ENCODE assay signal across 22 cellular contexts in the genomic region with DNA sequence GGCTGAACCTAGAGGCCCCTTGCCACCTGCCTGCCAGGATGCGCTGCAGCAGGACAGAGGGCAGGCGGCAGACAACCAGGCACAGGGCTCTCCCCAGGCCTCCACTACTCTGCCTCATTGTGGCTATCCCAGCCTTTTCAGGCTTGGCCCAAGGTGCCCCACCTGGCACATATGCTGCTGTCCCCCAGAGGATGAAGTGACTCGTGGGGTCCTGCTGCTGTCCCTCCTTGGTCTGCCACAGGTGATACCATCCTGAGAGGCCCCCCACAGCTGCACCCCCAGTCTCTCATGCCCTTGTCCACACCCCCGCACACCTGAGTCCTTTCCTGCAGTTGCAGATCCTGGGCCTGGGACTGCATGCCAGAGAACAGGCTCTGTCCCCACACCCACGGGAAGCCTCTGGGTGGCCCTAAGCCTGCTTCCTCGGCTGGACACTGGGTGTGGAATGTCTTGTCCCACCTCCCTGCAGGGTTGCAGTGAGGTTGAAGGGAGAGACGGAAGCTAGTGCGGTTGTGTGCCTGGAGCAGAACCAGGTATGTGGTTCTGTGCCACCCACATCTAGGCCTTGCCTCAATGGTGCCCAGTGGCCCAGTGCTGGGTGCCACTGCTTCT. TPM values are rescaled to one million over a fixed set of nuclear protein-coding genes. Genes with fewer than 3 reads are reported as not detected.
DNase-seq lines count a peak whose midpoint lies in the region; ATAC-seq and TF ChIP-seq lines count a peak whose summit lies in the region.
"Had no signal": no experiment of that assay in that cellular context is flagged by ENCODE, and none has a peak within 500 bp of the region (broad histone marks: within the 10 kb centered on the region; RNA-seq: fewer than 3 reads in every experiment).

No MANE protein-coding gene starts in this region.

- H3K27me3 ChIP-seq in right cardiac atrium (ENCODE audit: control insufficient read depth, insufficient read depth) (no peaks in the 10 kb centered on the region), heart right ventricle (peaks cover 0 to 6% (median 0%) of the 10 kb centered on the region in 7 donors), neuronal stem cell (ENCODE audit: control insufficient read depth in 3 of 3, insufficient read depth in 3 of 3, low read depth in 1 of 3, low read length in 3 of 3) (peaks cover 0 to 40% (median 0%) of the 10 kb centered on the region in 3 experiments)
- H3K27me3 ChIP-seq: colonic mucosa, neutrophil had no signal

- H3K27ac ChIP-seq in right cardiac atrium (ENCODE audit: low read length) = no peak overlapping the region
- no peak overlapping the region for H3K27ac ChIP-seq in heart right ventricle
- H3K27ac ChIP-seq in neuronal stem cell (replicated peaks; ENCODE audit: low read length) = no peak overlapping the region
- H3K27ac ChIP-seq: C4-2B, colonic mucosa, neutrophil, skin epidermis had no signal

- POLR2A ChIA-PET in WTC11 (lab: Charles Lee) = no interaction called here

- TF ChIP-seq CTCF in heart right ventricle (IDR thresholded peaks at IDR 0.05) = no peak
- TF ChIP-seq CTCF in WTC11 (IDR thresholded peaks at IDR 0.05) = no peak
- no peak for TF ChIP-seq CTCF in omental fat pad (IDR thresholded peaks at IDR 0.05)
- no peak for TF ChIP-seq CTCF in HFFc6 (IDR thresholded peaks at IDR 0.05)

- no peak overlapping the region for H4K91ac ChIP-seq in neuronal stem cell (ENCODE audit: low read depth, low read length, poor library complexity)

- H3K36me3 ChIP-seq in heart right ventricle (no peaks in the 10 kb centered on the region), neuronal stem cell (replicated peaks in 1 of 2; ENCODE audit: control insufficient read depth in 2 of 2, insufficient read depth in 2 of 2, low read length in 2 of 2) (no peaks in the 10 kb centered on the region)
- H3K36me3 ChIP-seq: colonic mucosa, neutrophil had no signal

- peak overlapping the region; percentile 60 for H3K18ac ChIP-seq in neuronal stem cell (ENCODE audit: low read length)

- no peaks in the 10 kb centered on the region for H3K36me3 Mint-ChIP-seq in WTC11
- H3K36me3 Mint-ChIP-seq in HFFc6 (ENCODE audit: low read depth) = no peaks in the 10 kb centered on the region
- H3K36me3 Mint-ChIP-seq: memory B cell had no signal

- no peak overlapping the region for H2BK12ac ChIP-seq in neuronal stem cell (ENCODE audit: low read length)

- WGBS in right cardiac atrium = 78% methylated on average over 8 of the region's 8 CpGs
- WGBS in heart right ventricle, 2 donors = 77 to 83% methylated on average over 8 of the region's 8 CpGs
- no CpG with 5 or more reads among the region's 8 CpGs for WGBS in neuronal stem cell (ENCODE audit: extremely low coverage in 2 of 2, insufficient read length in 2 of 2, insufficient replicate concordance in 1 of 2), 2 donors

- no peak overlapping the region for H3K4me3 ChIP-seq in right cardiac atrium (ENCODE audit: low read length)
- no peak overlapping the region for H3K4me3 ChIP-seq in heart right ventricle
- no peak overlapping the region for H3K4me3 ChIP-seq in neuronal stem cell (ENCODE audit: low read length in 2 of 2)
- H3K4me3 ChIP-seq: colonic mucosa, K562, skin epidermis had no signal

- H2BK15ac ChIP-seq in neuronal stem cell (ENCODE audit: low read length) = peak overlapping the region; percentile 72

- H3K9me3 ChIP-seq in right cardiac atrium (ENCODE audit: control insufficient read depth, low read length) (no peaks in the 10 kb centered on the region), heart right ventricle (no peaks in the 10 kb centered on the region), neuronal stem cell (replicated peaks in 1 of 2; ENCODE audit: control insufficient read depth in 2 of 2, insufficient read depth in 1 of 2, low read depth in 1 of 2, low read length in 2 of 2) (no peaks in the 10 kb centered on the region)
- H3K9me3 ChIP-seq: colonic mucosa, neutrophil had no signal

- H3K27me3 Mint-ChIP-seq in WTC11 (ENCODE audit: low read depth) = no peaks in the 10 kb centered on the region
- peaks cover 14% of the 10 kb centered on the region for H3K27me3 Mint-ChIP-seq in HFFc6 (ENCODE audit: insufficient read depth)

- no peaks in the 10 kb centered on the region for H3K9me3 Mint-ChIP-seq in WTC11
- no peaks in the 10 kb centered on the region for H3K9me3 Mint-ChIP-seq in HFFc6
- H3K9me3 Mint-ChIP-seq: memory B cell had no signal

- H3K4me1 Mint-ChIP-seq in WTC11 = peaks cover 5% of the 10 kb centered on the region
- H3K4me1 Mint-ChIP-seq in HFFc6 (ENCODE audit: low read depth) = peaks cover 6% of the 10 kb centered on the region; the same call in 1 of the 2 replicates
- H3K4me1 Mint-ChIP-seq: memory B cell had no signal

- H3K9ac ChIP-seq in neuronal stem cell (ENCODE audit: low read depth, low read length, poor library complexity) = no peak overlapping the region

- no peak overlapping the region for H3K4ac ChIP-seq in neuronal stem cell (ENCODE audit: low read length)

- peak overlapping the region; percentile 34 for H3K23ac ChIP-seq in neuronal stem cell (ENCODE audit: low read depth, low read length, poor library complexity)

- H3K4me1 ChIP-seq in right cardiac atrium (ENCODE audit: control insufficient read depth, insufficient read depth, low read length) = no peaks in the 10 kb centered on the region
- peaks cover 0 to 12% (median 5%) of the 10 kb centered on the region in 9 donors for H3K4me1 ChIP-seq in heart right ventricle
- peaks cover 0 to 14% of the 10 kb centered on the region in 2 donors for H3K4me1 ChIP-seq in neuronal stem cell (ENCODE audit: control insufficient read depth in 2 of 2, insufficient read depth in 1 of 2, low read depth in 1 of 2, low read length in 2 of 2)
- H3K4me1 ChIP-seq: colonic mucosa had no signal

- H4K8ac ChIP-seq in neuronal stem cell (ENCODE audit: low read depth, low read length) = peak overlapping the region; percentile 87

- CTCF ChIA-PET in WTC11 (lab: Charles Lee) = interaction anchor here (0.6 to 1.8 kb wide), 3 partner anchors 10 to 44 kb away, joined by 3 to 6 read pairs (median 5); no protein-coding TSS in a partner anchor

- H2BK5ac ChIP-seq in neuronal stem cell (ENCODE audit: low read length) = no peak overlapping the region

- peak overlapping the region; percentile 56 for H3K14ac ChIP-seq in neuronal stem cell (ENCODE audit: low read length)

- H2AFZ ChIP-seq in neuronal stem cell (ENCODE audit: low read length) = no peak overlapping the region

- no peak overlapping the region for H2BK120ac ChIP-seq in neuronal stem cell (ENCODE audit: low read depth, low read length)

- no peak overlapping the region for H3K4me3 Mint-ChIP-seq in WTC11
- no peak overlapping the region for H3K4me3 Mint-ChIP-seq in HFFc6
- H3K4me3 Mint-ChIP-seq: activated CD8-positive, alpha-beta T cell treated with anti-CD3 and anti-CD28 coated beads, Interleukin-2, amount 10 ng/mL, durations not matched to agents 7 days and 5 days; memory B cell had no signal

- ATAC-seq in right cardiac atrium = no peak
- no peak for ATAC-seq in heart right ventricle
- ATAC-seq in WTC11 = no peak
- no peak for ATAC-seq in GM18498 (IDR thresholded peaks at IDR 0.05; ENCODE audit: unreplicated experiment)
- ATAC-seq in omental fat pad (ENCODE audit: low FRiP score) = no peak
- ATAC-seq: activated CD8-positive, alpha-beta T cell treated with anti-CD3 and anti-CD28 coated beads, Interleukin-2, amount 10 ng/mL, durations not matched to agents 7 days and 5 days had no signal

- H3K4me2 ChIP-seq in neuronal stem cell (ENCODE audit: insufficient read depth, low read length, poor library complexity, severe bottlenecking) = no peak overlapping the region

- intact Hi-C loops in right cardiac atrium (cut with DNase I) = no loop called here
- intact Hi-C loops in heart right ventricle (cut with DNase I) = no loop called here

- peak overlapping the region; percentile 47 for H2AK5ac ChIP-seq in neuronal stem cell (ENCODE audit: low read depth, low read length)

- DNase-seq in right cardiac atrium = peak in 2 of 3 donors; percentile 10 to 15
- DNase-seq in heart right ventricle = no peak
- DNase-seq in WTC11 (ENCODE audit: low spot score) = peak; percentile 8
- DNase-seq in neuronal stem cell (ENCODE audit: low spot score) = no peak
- DNase-seq in omental fat pad (ENCODE audit: low spot score) = no peak
- DNase-seq in HFFc6 = no peak
- DNase-seq: activated CD8-positive, alpha-beta T cell treated with anti-CD3 and anti-CD28 coated beads, Interleukin-2, amount 10 ng/mL, durations not matched to agents 7 days and 5 days; colonic mucosa; DMS79; effector CD8-positive, alpha-beta T cell; GF-D8; NCI-H1105 treated with DMSO at 0.1 percent for 48 hours; NCI-H1930; trophoblast cell had no signal

- H3K27ac Mint-ChIP-seq in WTC11 (no peak overlapping the region), HFFc6 (no peak overlapping the region)
- H3K27ac Mint-ChIP-seq: activated CD8-positive, alpha-beta T cell treated with anti-CD3 and anti-CD28 coated beads, Interleukin-2, amount 10 ng/mL, durations not matched to agents 7 days and 5 days; memory B cell had no signal

- H3K79me1 ChIP-seq in neuronal stem cell (ENCODE audit: low read depth, low read length) = no peaks in the 10 kb centered on the region

TF ChIP-seq in WTC11, 78 proteins besides CTCF, POLR2A, EP300 and RAD21 (continues in another document):
- TF ChIP-seq, protein P1, sequence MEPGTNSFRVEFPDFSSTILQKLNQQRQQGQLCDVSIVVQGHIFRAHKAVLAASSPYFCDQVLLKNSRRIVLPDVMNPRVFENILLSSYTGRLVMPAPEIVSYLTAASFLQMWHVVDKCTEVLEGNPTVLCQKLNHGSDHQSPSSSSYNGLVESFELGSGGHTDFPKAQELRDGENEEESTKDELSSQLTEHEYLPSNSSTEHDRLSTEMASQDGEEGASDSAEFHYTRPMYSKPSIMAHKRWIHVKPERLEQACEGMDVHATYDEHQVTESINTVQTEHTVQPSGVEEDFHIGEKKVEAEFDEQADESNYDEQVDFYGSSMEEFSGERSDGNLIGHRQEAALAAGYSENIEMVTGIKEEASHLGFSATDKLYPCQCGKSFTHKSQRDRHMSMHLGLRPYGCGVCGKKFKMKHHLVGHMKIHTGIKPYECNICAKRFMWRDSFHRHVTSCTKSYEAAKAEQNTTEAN (CRISPR knock-in tag; IDR thresholded peaks at IDR 0.05) = no peak
- TF ChIP-seq ZBTB21 (CRISPR knock-in tag; IDR thresholded peaks at IDR 0.05; ENCODE audit: borderline replicate concordance) = no peak

RNA-seq across cellular contexts. Expression of a gene that starts 55.3 kb away (rescaled TPM):
- total RNA-seq in right cardiac atrium = 1 to 10 TPM; 2.0 to 3.4 (median 3.0) TPM
- 1.6 TPM for polyA plus RNA-seq in right cardiac atrium
- 1 to 10 TPM in 7 of 10 donors, under 1 TPM in 3; 0.63 to 2.4 (median 1.4) TPM for total RNA-seq in heart right ventricle
- under 1 TPM; 0.16 to 0.44 TPM for polyA plus RNA-seq in heart right ventricle
- 20.8 to 21.4 TPM (median 21.0 TPM) in 3 replicates for total RNA-seq in WTC11 (2021)
- polyA plus RNA-seq in neuronal stem cell (2013, experiment 1 of 2) = 3.5 TPM
- 3.6 TPM for polyA plus RNA-seq in neuronal stem cell (2013, experiment 2 of 2)
- total RNA-seq in omental fat pad = 1 to 10 TPM in 2 of 4 donors, under 1 TPM in 2; 0.28 to 2.8 (median 0.92) TPM
- total RNA-seq in HFFc6 (2021; fragmentation: NEBNext Ultra II Directional; extraction: Animal tissue kit (Norgen Biotek cat#: 25700)) = not detected
- total RNA-seq: M059J, RPMI7951 had no signal

Comparison
In these comparisons a context has a peak if more than half of its experiments do, and no peak if none do; other contexts are left out.
1. DNase-seq: peak in right cardiac atrium (2 of 3) and WTC11 (single experiment); none in heart right ventricle (0 of 2), neuronal stem cell (single experiment), omental fat pad (single experiment) and HFFc6 (single experiment).